In genomic region chr14:95255013-95255412, GRCh38 we compare ENCODE assay signal across 1 cellular context.
TF ChIP-seq lines count a peak whose summit lies in the region.

No MANE protein-coding gene starts in this region.

TF ChIP-seq in GM23338, 12 proteins besides CTCF, POLR2A, EP300 and RAD21 (continued from another document):
- TF ChIP-seq ZNF462 (CRISPR knock-in tag; IDR thresholded peaks at IDR 0.05) (no peak; the same call in 1 of the 2 replicates), STAT1 (IDR thresholded peaks at IDR 0.05; ENCODE audit: unreplicated experiment) (no peak), POLR2AphosphoS5 (IDR thresholded peaks at IDR 0.05; ENCODE audit: low read depth) (no peak), ZNF331 (CRISPR knock-in tag; IDR thresholded peaks at IDR 0.05; ENCODE audit: low read depth) (no peak), REST (IDR thresholded peaks at IDR 0.05; ENCODE audit: unreplicated experiment) (no peak)
